In the genomic region with DNA sequence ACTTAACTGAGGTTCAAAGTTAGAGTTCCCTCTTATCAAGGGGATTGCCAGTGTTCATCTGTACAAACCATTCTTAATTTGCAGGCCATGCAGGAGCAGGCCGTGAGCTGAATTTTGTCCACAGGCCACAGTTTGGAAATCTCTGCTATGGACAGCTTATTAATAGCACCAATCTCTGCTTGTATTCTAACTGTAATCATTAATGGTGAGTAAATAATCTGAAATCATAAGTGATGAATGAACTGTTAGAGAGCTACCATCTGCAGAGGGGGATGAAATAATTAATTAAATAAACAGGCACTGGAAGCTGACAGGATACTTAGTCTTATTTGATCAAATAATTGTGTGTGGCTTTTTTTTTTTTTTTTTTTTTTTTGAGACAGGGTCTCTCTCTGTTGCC, we compare ENCODE assay signal across 20 cellular contexts. TPM values are rescaled to one million over a fixed set of nuclear protein-coding genes. Genes with fewer than 3 reads are reported as not detected.
"Had no signal": no experiment of that assay in that cellular context is flagged by ENCODE, and none has a peak within 500 bp of the region (broad histone marks: within the 10 kb centered on the region; RNA-seq: fewer than 3 reads in every experiment).

No MANE protein-coding gene starts in this region.

- H3K27ac ChIP-seq: KMS-11 had no signal

- H3K4me3 ChIP-seq: K562 had no signal

- ATAC-seq: K562 had no signal

- H3K9me3 ChIP-seq: SK-N-SH had no signal

- DNase-seq: Kasumi-1, MM.1S, NCI-H1092 treated with DMSO at 0.1 percent for 48 hours, NCI-H1436, NCI-H187, NCI-H2029, NCI-H2081 treated with DMSO at 0.1 percent for 48 hours, NCI-H2171, NCI-H226, NCI-H446, NCI-H510A, NCI-H524 treated with DMSO at 0.1 percent for 48 hours, NCI-H69, NCI-H774, RPMI8226, SHP77, SK-N-SH had no signal

- FAIRE-seq: K562, RCC 7860 had no signal

- H3K9ac ChIP-seq: KMS-11, SK-N-SH had no signal

RNA-seq across cellular contexts. Expression of a gene that starts 48.5 kb away (rescaled TPM):
- total RNA-seq: K562 had no signal
